ENCODE assay signal across 12 cellular contexts in genomic region chr3:4426261-4426781, GRCh38. TPM values are rescaled to one million over a fixed set of nuclear protein-coding genes. Genes with fewer than 3 reads are reported as not detected.
DNase-seq lines count a peak whose midpoint lies in the region; FAIRE-seq and TF ChIP-seq lines count a peak whose summit lies in the region.
"Had no signal": no experiment of that assay in that cellular context is flagged by ENCODE, and none has a peak within 500 bp of the region (broad histone marks: within the 10 kb centered on the region; RNA-seq: fewer than 3 reads in every experiment).

No MANE protein-coding gene starts in this region.

- no peak overlapping the region for H3K14ac ChIP-seq in mesenchymal stem cell (ENCODE audit: low read length in 2 of 2)

- H3K4ac ChIP-seq in mesenchymal stem cell (ENCODE audit: low read depth in 1 of 2, low read length in 2 of 2), result no peak overlapping the region

- H3K27ac ChIP-seq in BLaER1 (no peak overlapping the region), GM23248 (peak overlapping the region; percentile 55), astrocyte (ENCODE audit: low read depth, low read length) (peak overlapping the region; percentile 80), mesenchymal stem cell (ENCODE audit: low read length, poor library complexity, severe bottlenecking) (no peak overlapping the region)
- H3K27ac ChIP-seq: adrenal gland had no signal

- H3K4me2 ChIP-seq in BLaER1, result peak overlapping the region; percentile 59
- peak overlapping the region; percentile 63 for H3K4me2 ChIP-seq in GM23248 (ENCODE audit: unreplicated experiment)
- H3K4me2 ChIP-seq in astrocyte (ENCODE audit: low read length), result peak overlapping the region; percentile 58
- no peak overlapping the region for H3K4me2 ChIP-seq in mesenchymal stem cell (ENCODE audit: low read length, poor library complexity, severe bottlenecking)

- DNase-seq in GM23248, result no peak
- peak; percentile 46 for DNase-seq in astrocyte (ENCODE audit: low read depth)
- no peak for DNase-seq in mesenchymal stem cell
- no peak for DNase-seq in putamen (ENCODE audit: low spot score)
- DNase-seq in mucosa of gallbladder (ENCODE audit: low spot score), result no peak
- no peak for DNase-seq in NCI-H1105 (lab: John Stamatoyannopoulos, UW)
- DNase-seq in NCI-H187 (lab: John Stamatoyannopoulos, UW), result no peak
- DNase-seq: CD8-positive, alpha-beta T cell; endodermal cell; NCI-H1436 treated with DMSO at 0.1 percent for 48 hours had no signal

- TF ChIP-seq CTCF in astrocyte (IDR thresholded peaks at IDR 0.05; ENCODE audit: insufficient read depth, low read depth, low read length), result no peak

- H3K9ac ChIP-seq in BLaER1 (no peak overlapping the region), GM23248 (peak overlapping the region; percentile 17; the same call in 1 of the 2 replicates), astrocyte (ENCODE audit: low read length) (peak overlapping the region; percentile 35), mesenchymal stem cell (ENCODE audit: low read length) (peak overlapping the region; percentile 55)

- H4K20me1 ChIP-seq in BLaER1 (no peaks in the 10 kb centered on the region), GM23248 (ENCODE audit: insufficient read depth) (no peaks in the 10 kb centered on the region), astrocyte (ENCODE audit: insufficient read depth, low read length) (no peaks in the 10 kb centered on the region)

- H3K36me3 ChIP-seq in BLaER1, result peaks cover 5% of the 10 kb centered on the region
- H3K36me3 ChIP-seq in GM23248 (ENCODE audit: low read depth), result no peaks in the 10 kb centered on the region
- H3K36me3 ChIP-seq in astrocyte (ENCODE audit: insufficient read depth, low read length), result no peaks in the 10 kb centered on the region
- no peaks in the 10 kb centered on the region for H3K36me3 ChIP-seq in mesenchymal stem cell (ENCODE audit: control insufficient read depth in 1 of 2, insufficient read depth in 2 of 2, low read depth in 1 of 2, low read length in 2 of 2)
- H3K36me3 ChIP-seq: adrenal gland had no signal

- peaks cover 35% of the 10 kb centered on the region for H3K4me1 ChIP-seq in BLaER1
- peaks cover 20% of the 10 kb centered on the region for H3K4me1 ChIP-seq in GM23248 (ENCODE audit: insufficient read depth)
- H3K4me1 ChIP-seq in astrocyte (ENCODE audit: insufficient read depth, low read length), result peaks cover 17% of the 10 kb centered on the region
- H3K4me1 ChIP-seq in mesenchymal stem cell (ENCODE audit: control insufficient read depth, insufficient read depth, low read depth, low read length), result peaks cover 3% of the 10 kb centered on the region

- H3K27me3 Mint-ChIP-seq in astrocyte (ENCODE audit: low read depth, unreplicated experiment), result no peaks in the 10 kb centered on the region

- no peak for FAIRE-seq in astrocyte (lab: Jason Lieb, UNC)

- H2AFZ ChIP-seq in GM23248 (no peak overlapping the region), astrocyte (ENCODE audit: low read depth, low read length) (no peak overlapping the region), mesenchymal stem cell (ENCODE audit: low read depth, low read length) (no peak overlapping the region)

- H4K8ac ChIP-seq in mesenchymal stem cell (ENCODE audit: low read length), result no peak overlapping the region

- no peak overlapping the region for H3K4me3 Mint-ChIP-seq in astrocyte (ENCODE audit: unreplicated experiment)
- H3K4me3 Mint-ChIP-seq: CD8-positive, alpha-beta T cell; endodermal cell had no signal

- H4K91ac ChIP-seq in mesenchymal stem cell (ENCODE audit: low read length), result no peak overlapping the region

- no peak overlapping the region for H2BK5ac ChIP-seq in mesenchymal stem cell (ENCODE audit: low read depth, low read length, poor library complexity, severe bottlenecking)

- no peak overlapping the region for H3K4me3 ChIP-seq in BLaER1
- no peak overlapping the region for H3K4me3 ChIP-seq in GM23248
- no peak overlapping the region for H3K4me3 ChIP-seq in astrocyte (ENCODE audit: insufficient read depth, low read depth, low read length)
- H3K4me3 ChIP-seq in mesenchymal stem cell (ENCODE audit: insufficient read depth in 1 of 2, low read depth in 1 of 2, low read length in 2 of 2), result peak overlapping the region in 1 of 2 experiments; percentile 5
- H3K4me3 ChIP-seq: adrenal gland had no signal

- peaks cover 14% of the 10 kb centered on the region for H3K4me1 Mint-ChIP-seq in astrocyte (ENCODE audit: low read depth, unreplicated experiment)
- H3K4me1 Mint-ChIP-seq: endodermal cell had no signal

- H3K36me3 Mint-ChIP-seq in astrocyte (ENCODE audit: low read depth, unreplicated experiment), result no peaks in the 10 kb centered on the region

- no peak overlapping the region for H2AK5ac ChIP-seq in mesenchymal stem cell (ENCODE audit: low read length, severe bottlenecking)

- H3K23ac ChIP-seq in mesenchymal stem cell (ENCODE audit: low read length in 2 of 2), result no peak overlapping the region

- in situ Hi-C loops in GM23248 (cut with MboI), result no loop called here

- H3K18ac ChIP-seq in mesenchymal stem cell (ENCODE audit: low read depth in 1 of 2, low read length in 2 of 2), result peak overlapping the region in 1 of 2 experiments; percentile 55

- H2BK120ac ChIP-seq in mesenchymal stem cell (ENCODE audit: low read depth, low read length), result no peak overlapping the region

- H3K27ac Mint-ChIP-seq in astrocyte (ENCODE audit: unreplicated experiment), result peak overlapping the region; percentile 78
- H3K27ac Mint-ChIP-seq: CD8-positive, alpha-beta T cell; endodermal cell had no signal

- H3K79me2 ChIP-seq in GM23248 (ENCODE audit: insufficient read depth), result no peaks in the 10 kb centered on the region
- H3K79me2 ChIP-seq in astrocyte (ENCODE audit: insufficient read depth, low read length), result no peaks in the 10 kb centered on the region

- H3K27me3 ChIP-seq in BLaER1 (no peaks in the 10 kb centered on the region), GM23248 (replicated peaks; ENCODE audit: insufficient read depth) (no peaks in the 10 kb centered on the region), astrocyte (ENCODE audit: insufficient read depth, low read length) (no peaks in the 10 kb centered on the region), mesenchymal stem cell (ENCODE audit: control insufficient read depth in 1 of 2, insufficient read depth in 1 of 2, low read length in 2 of 2) (no peaks in the 10 kb centered on the region)
- H3K27me3 ChIP-seq: adrenal gland had no signal

- peaks cover 8% of the 10 kb centered on the region for H3K79me1 ChIP-seq in mesenchymal stem cell (replicated peaks; ENCODE audit: low read length, poor library complexity, severe bottlenecking)

- 63 to 65% methylated on average over 3 of the region's 3 CpGs for WGBS in GM23248 (ENCODE audit: low coverage in 1 of 2, low lambda C conversion rate in 2 of 2, missing lambda C conversion rate in 2 of 2), 2 experiments
- 54% methylated on average over 3 of the region's 3 CpGs for WGBS in mesenchymal stem cell

- no peak overlapping the region for H2BK12ac ChIP-seq in mesenchymal stem cell (ENCODE audit: low read length in 2 of 2)

- H3K9me3 Mint-ChIP-seq in astrocyte (ENCODE audit: unreplicated experiment), result no peaks in the 10 kb centered on the region
- H3K9me3 Mint-ChIP-seq: CD8-positive, alpha-beta T cell had no signal

- H3F3A ChIP-seq in GM23248 (ENCODE audit: insufficient read depth), result peaks cover 17% of the 10 kb centered on the region; the same call in 1 of the 2 replicates

- peaks cover 9% of the 10 kb centered on the region for H3K9me3 ChIP-seq in BLaER1
- no peaks in the 10 kb centered on the region for H3K9me3 ChIP-seq in GM23248 (ENCODE audit: low read depth)
- H3K9me3 ChIP-seq in astrocyte (ENCODE audit: insufficient read depth, low read depth, low read length), result no peaks in the 10 kb centered on the region
- no peaks in the 10 kb centered on the region for H3K9me3 ChIP-seq in mesenchymal stem cell (ENCODE audit: control insufficient read depth, low read length)
- H3K9me3 ChIP-seq: adrenal gland had no signal

- no peak overlapping the region for H2BK15ac ChIP-seq in mesenchymal stem cell (ENCODE audit: low read depth, poor library complexity, severe bottlenecking)

- H3K9me2 ChIP-seq in GM23248 (ENCODE audit: insufficient read depth), result no peaks in the 10 kb centered on the region

RNA-seq across cellular contexts. Expression of gene SUMF1, which starts 40.7 kb away (rescaled TPM):
- total RNA-seq in GM23248 (2014; rRNA removed; shearing (Covaris generic)), result 79.9 and 88.1 TPM in 2 replicates
- 55.3 and 56.9 TPM in 2 replicates for polyA plus RNA-seq in GM23248 (2016; fragmentation: Nextera tagmentation; extraction: Ambion mirVana)
- 17.4 and 22.2 TPM in 2 replicates for total RNA-seq in astrocyte
- polyA plus RNA-seq in mesenchymal stem cell (2013, experiment 1 of 2), result 35.5 TPM
- 37.0 TPM for polyA plus RNA-seq in mesenchymal stem cell (2013, experiment 2 of 2)
- 38.7 TPM for total RNA-seq in mucosa of gallbladder

Comparison
In these comparisons a context has a peak if more than half of its experiments do, and no peak if none do; other contexts are left out.
1. H3K27ac ChIP-seq: peak in GM23248 (single experiment) and astrocyte (single experiment); none in BLaER1 (single experiment) and mesenchymal stem cell (single experiment).